ENCODE assay signal across 22 cellular contexts in genomic region chr2:127406454-127406853, GRCh38. TPM values are rescaled to one million over a fixed set of nuclear protein-coding genes. Genes with fewer than 3 reads are reported as not detected.
DNase-seq lines count a peak whose midpoint lies in the region; ATAC-seq, FAIRE-seq and TF ChIP-seq lines count a peak whose summit lies in the region.
"Had no signal": no experiment of that assay in that cellular context is flagged by ENCODE, and none has a peak within 500 bp of the region (broad histone marks: within the 10 kb centered on the region; RNA-seq: fewer than 3 reads in every experiment).

No MANE protein-coding gene starts in this region.

- peak overlapping the region; percentile 14 for H3K4me2 ChIP-seq in smooth muscle cell

- no peaks in the 10 kb centered on the region for H3K9me3 ChIP-seq in smooth muscle cell (replicated peaks; ENCODE audit: low read depth)
- H3K9me3 ChIP-seq in uterus, result no peaks in the 10 kb centered on the region

- no peaks in the 10 kb centered on the region for H3K9me3 Mint-ChIP-seq in immature natural killer cell

- H3K79me2 ChIP-seq in smooth muscle cell (ENCODE audit: low read depth), result no peaks in the 10 kb centered on the region

- TF ChIP-seq POLR2A in uterus (IDR thresholded peaks at IDR 0.05), result no peak

- no peak for TF ChIP-seq CTCF in bronchial epithelial cell (IDR thresholded peaks at IDR 0.05; ENCODE audit: insufficient read depth, low read length, severe bottlenecking)
- no peak for TF ChIP-seq CTCF in smooth muscle cell (IDR thresholded peaks at IDR 0.05; ENCODE audit: borderline replicate concordance, insufficient read depth, poor library complexity, severe bottlenecking)
- no peak for TF ChIP-seq CTCF in uterus (IDR thresholded peaks at IDR 0.05)

- H3K4me3 Mint-ChIP-seq in immature natural killer cell, result peak overlapping the region in 4 of 5 donors; percentile 13 to 63 (median 41)

- H3K27me3 Mint-ChIP-seq in immature natural killer cell (ENCODE audit: low read depth in 3 of 3), result peaks cover 2 to 21% (median 2%) of the 10 kb centered on the region in 3 donors

- no peaks in the 10 kb centered on the region for H4K20me1 ChIP-seq in smooth muscle cell (ENCODE audit: low read depth)

- H3K4me3 ChIP-seq in bronchial epithelial cell (ENCODE audit: low read depth, low read length), result no peak overlapping the region
- no peak overlapping the region for H3K4me3 ChIP-seq in smooth muscle cell
- no peak overlapping the region for H3K4me3 ChIP-seq in uterus

- H3K36me3 ChIP-seq in bronchial epithelial cell (ENCODE audit: control insufficient read depth, insufficient read depth, low read length) (no peaks in the 10 kb centered on the region), smooth muscle cell (ENCODE audit: low read depth) (no peaks in the 10 kb centered on the region), uterus (no peaks in the 10 kb centered on the region)

- H3K36me3 Mint-ChIP-seq in immature natural killer cell, result no peaks in the 10 kb centered on the region

- ATAC-seq in esophagus mucosa, result no peak
- ATAC-seq: right cardiac atrium, T-helper 17 cell had no signal

- H3K27ac ChIP-seq in smooth muscle cell (ENCODE audit: low read depth), result peak overlapping the region; percentile 90
- no peak overlapping the region for H3K27ac ChIP-seq in uterus

- H3K27me3 ChIP-seq in bronchial epithelial cell (ENCODE audit: control insufficient read depth, insufficient read depth, low read length) (no peaks in the 10 kb centered on the region), smooth muscle cell (ENCODE audit: low read depth) (no peaks in the 10 kb centered on the region), uterus (no peaks in the 10 kb centered on the region)

- H3K4me1 Mint-ChIP-seq in immature natural killer cell, result peaks cover 5% of the 10 kb centered on the region in 2 donors

- no peak overlapping the region for H2AFZ ChIP-seq in smooth muscle cell (ENCODE audit: low read depth)

- intact Hi-C loops in uterus (cut with DNase I; ENCODE audit: low total_unique reads), result no loop called here

- WGBS in smooth muscle cell (ENCODE audit: low lambda C conversion rate), result 94% methylated on average over 2 of the region's 2 CpGs

- H3F3A ChIP-seq in smooth muscle cell (ENCODE audit: low read depth), result peaks cover 29% of the 10 kb centered on the region

- DNase-seq in bronchial epithelial cell (ENCODE audit: low read depth) (peak; percentile 61), immature natural killer cell (no peak), smooth muscle cell (lab: John Stamatoyannopoulos, UW; ENCODE audit: unreplicated experiment) (no peak), HTR-8/SVneo (ENCODE audit: insufficient read length, low spot score) (no peak), NCI-H128 (lab: John Stamatoyannopoulos, UW; ENCODE audit: unreplicated experiment) (no peak), uterus (no peak)
- DNase-seq: activated CD4-positive, alpha-beta T cell treated with anti-CD3 and anti-CD28 coated beads, Interleukin-2, amount 50 U/mL, for 4 hours; activated naive CD4-positive, alpha-beta T cell; COR-L47; GOT3; Kasumi-1; NCI-H1092 treated with DMSO at 0.1 percent for 48 hours; NCI-H2171; NCI-H69; stimulated activated CD4-positive, alpha-beta T cell treated with anti-CD3 and anti-CD28 coated beads, Interleukin-15, amount 100 ng/mL, for 24 hours; T-helper 17 cell had no signal

- FAIRE-seq in G401.6 (lab: Jason Lieb, UNC), result peak; percentile 19
- no peak for FAIRE-seq in bronchial epithelial cell (lab: Jason Lieb, UNC)
- FAIRE-seq in HTR-8/SVneo (lab: Jason Lieb, UNC), result no peak
- FAIRE-seq: colon had no signal

- peaks cover 5% of the 10 kb centered on the region for H3K4me1 ChIP-seq in smooth muscle cell (ENCODE audit: low read depth)
- H3K4me1 ChIP-seq in uterus, result peaks cover 0 to 5% of the 10 kb centered on the region in 2 donors

- H3K27ac Mint-ChIP-seq in immature natural killer cell, result peak overlapping the region in 2 of 6 donors; percentile 24 to 69

- H3K9ac ChIP-seq in smooth muscle cell (ENCODE audit: low read depth), result peak overlapping the region; percentile 60

RNA-seq across cellular contexts. Expression of gene PROC, which starts 11.8 kb away (rescaled TPM):
- total RNA-seq in bronchial epithelial cell (0.26 TPM in 1 of 2 replicates, not detected in the other), smooth muscle cell (1.1 TPM in 1 of 2 replicates, not detected in the other), uterus (under 1 TPM in 1 of 4 donors, not detected in 3; 0.21 TPM), esophagus mucosa (0.20 TPM)
- polyA plus RNA-seq in immature natural killer cell (1 to 10 TPM in 1 of 3 donors, under 1 TPM in 1, not detected in 1; 0.87 to 1.7 TPM), smooth muscle cell (0.44 and 0.85 TPM in 2 replicates)
- total RNA-seq: Daoy, HT1080, right cardiac atrium, T-helper 17 cell had no signal

RNA-seq across cellular contexts. Expression of gene MAP3K2, which starts 18.7 kb away (rescaled TPM):
- 24.1 and 27.9 TPM in 2 replicates for total RNA-seq in bronchial epithelial cell
- polyA plus RNA-seq in immature natural killer cell, result 10 to 100 TPM; 37.4 to 55.9 (median 41.4) TPM
- 42.7 and 46.7 TPM in 2 replicates for total RNA-seq in smooth muscle cell
- 33.6 and 39.2 TPM in 2 replicates for polyA plus RNA-seq in smooth muscle cell
- 10 to 100 TPM; 25.9 to 98.4 (median 75.0) TPM for total RNA-seq in uterus
- 30.0 TPM for total RNA-seq in esophagus mucosa
